In the genomic region with DNA sequence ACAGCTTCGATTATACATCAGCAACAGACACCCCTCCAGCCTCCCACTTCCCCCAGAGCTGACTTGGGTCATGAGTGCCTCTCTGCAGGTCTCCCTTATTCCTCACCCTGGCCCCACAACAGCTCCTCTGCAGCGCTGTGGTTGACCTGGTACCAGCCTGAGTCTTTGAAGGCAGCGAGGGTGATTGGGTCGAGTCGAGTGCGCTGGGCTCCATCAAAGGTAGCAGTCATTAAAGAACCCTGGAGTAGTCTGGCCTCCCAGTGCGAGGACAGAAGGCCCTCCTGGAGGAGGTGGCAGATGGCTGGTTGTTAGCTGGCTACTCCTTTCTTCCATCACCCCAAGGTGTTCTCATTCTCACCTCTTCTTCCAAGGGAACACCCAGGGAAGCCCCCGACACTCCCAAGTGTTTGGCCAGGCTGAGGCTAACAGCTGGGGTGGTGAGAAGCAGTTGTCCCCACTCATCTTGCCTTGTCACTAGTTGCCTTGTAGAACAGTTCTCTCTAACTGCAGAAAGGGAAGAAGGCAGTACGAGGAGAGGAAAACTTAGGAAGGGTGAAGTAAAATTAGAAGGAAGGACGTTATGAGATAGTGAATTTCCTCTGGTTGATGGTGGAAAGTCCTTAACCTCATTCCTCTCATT, we compare ENCODE assay signal across 31 cellular contexts. TPM values are rescaled to one million over a fixed set of nuclear protein-coding genes. Genes with fewer than 3 reads are reported as not detected.
DNase-seq lines count a peak whose midpoint lies in the region; ATAC-seq, FAIRE-seq and TF ChIP-seq lines count a peak whose summit lies in the region.
"Had no signal": no experiment of that assay in that cellular context is flagged by ENCODE, and none has a peak within 500 bp of the region (broad histone marks: within the 10 kb centered on the region; RNA-seq: fewer than 3 reads in every experiment).

No MANE protein-coding gene starts in this region.

- H3K18ac ChIP-seq in mesendoderm (ENCODE audit: low read length) = no peak overlapping the region

- 49% methylated on average over 9 of the region's 10 CpGs for WGBS in K562 (ENCODE audit: insufficient coverage, low coverage, missing lambda C conversion rate)
- no CpG with 5 or more reads among the region's 10 CpGs for WGBS in mesendoderm (ENCODE audit: extremely low coverage, insufficient coverage, low lambda C conversion rate)

- TF ChIP-seq RAD21 in K562 (CRISPR knock-in tag; conservative IDR thresholded peaks at IDR 0.05 in 1 of 2, IDR thresholded peaks at IDR 0.05 in 1 of 2) = no peak

- no peak for TF ChIP-seq EP300 in K562 (IDR thresholded peaks at IDR 0.05; ENCODE audit: low read length)

- no peak overlapping the region for H2BK5ac ChIP-seq in mesendoderm (ENCODE audit: low read length)

- peak; percentile 9; the same call in 1 of the 3 replicates for ATAC-seq in K562
- ATAC-seq: A549, Right ventricle myocardium inferior, SK-N-SH treated with all-trans-retinoic acid at 6 μM for 48 hours had no signal

- H4K8ac ChIP-seq in mesendoderm (ENCODE audit: low read depth, low read length) = no peak overlapping the region

- no peak for DNase-seq in K562 (ENCODE audit: extremely low read depth in 1 of 4, low spot score in 3 of 4)
- DNase-seq in ecto neural progenitor cell (ENCODE audit: low spot score) = peak; percentile 30
- no peak for DNase-seq in COLO829 (ENCODE audit: low spot score)
- no peak for DNase-seq in mesendoderm
- DNase-seq in activated T-cell treated with anti-CD3 and anti-CD28 coated beads, Interleukin-2, amount 50 U/mL, for 1 hour = no peak
- DNase-seq: AML-193; Caco-2; CD4-positive, alpha-beta memory T cell; DMS79 treated with DMSO at 0.1 percent for 48 hours; GF-D8; KBM-7; MV-4-11; NCI-H1105; NCI-H146; NCI-H446 treated with DMSO at 0.1 percent for 48 hours; NCI-H526; PC-9 had no signal

- no peak overlapping the region for H3K4ac ChIP-seq in mesendoderm (ENCODE audit: low read depth, low read length)

- POLR2A ChIA-PET in K562 (lab: Yijun Ruan, JAX) = interaction anchor here (0.6 to 1.2 kb wide), 5 partner anchors 11 to 761 kb away, joined by 3 read pairs; partner anchors contain the start of gene CEBPE

- peak overlapping the region in 1 of 2 experiments; percentile 10; a peak in 1 of 4 replicates for H3K9ac ChIP-seq in K562 (ENCODE audit: insufficient read depth in 1 of 2, low read depth in 2 of 2, low read length in 2 of 2)
- H3K9ac ChIP-seq in mesendoderm (ENCODE audit: low read length) = no peak overlapping the region
- H3K9ac ChIP-seq: BLaER1 treated with 17β-estradiol and CSF1 and Interleukin-3, amounts not matched to agents 10 nM and 100 nM had no signal

- H3K36me3 ChIP-seq in K562 (ENCODE audit: control insufficient read depth, insufficient read depth, low read length) (peaks cover 23% of the 10 kb centered on the region; the same call in 2 of the 3 replicates), neutrophil (peaks cover 17% of the 10 kb centered on the region), mesendoderm (ENCODE audit: control insufficient read depth, insufficient read depth, low read length) (peaks cover 1% of the 10 kb centered on the region)

- TF ChIP-seq POLR2A in K562 (conservative IDR thresholded peaks at IDR 0.05) = no peak

- no peak overlapping the region for H2AK5ac ChIP-seq in mesendoderm (ENCODE audit: low read length)

- H3K56ac ChIP-seq in mesendoderm (ENCODE audit: low read length) = no peak overlapping the region

- no peaks in the 10 kb centered on the region for H3K9me1 ChIP-seq in K562 (ENCODE audit: control insufficient read depth, insufficient read depth, low read length)

- H3K4me1 ChIP-seq in K562 (replicated peaks in 1 of 2; ENCODE audit: control insufficient read depth in 2 of 2, insufficient read depth in 2 of 2, low read length in 2 of 2) (peaks cover 8 to 15% of the 10 kb centered on the region in 2 experiments; a peak in 3 of 5 replicates), neutrophil (ENCODE audit: control insufficient read depth in 1 of 2, insufficient read depth in 1 of 2, low read depth in 1 of 2, low read length in 1 of 2) (peaks cover 21 to 27% of the 10 kb centered on the region in 2 experiments), mesendoderm (ENCODE audit: control insufficient read depth, low read depth, low read length) (peaks cover 6% of the 10 kb centered on the region)

- in situ Hi-C loops in K562 (cut with MboI) = no loop called here

- no TSS peak for BruUV-seq in K562 (replicated peaks; lab: Mats Ljungman, UMichigan)

- H3K4me2 ChIP-seq in K562 (ENCODE audit: insufficient read depth, low read length) = no peak overlapping the region
- no peak overlapping the region for H3K4me2 ChIP-seq in mesendoderm (ENCODE audit: low read length)
- H3K4me2 ChIP-seq: A549, PC-9 had no signal

- CTCF ChIA-PET in K562 (lab: Yijun Ruan, JAX; ENCODE audit: low intra/inter-chr PET ratio) = no interaction called here

- no peak overlapping the region for H2AFZ ChIP-seq in K562 (ENCODE audit: low read depth, low read length)
- H2AFZ ChIP-seq: PC-9 had no signal

- no peak overlapping the region for H3K23ac ChIP-seq in mesendoderm (ENCODE audit: low read length)

- TF ChIP-seq CTCF in K562 (IDR thresholded peaks at IDR 0.05 in 2 of 3, conservative IDR thresholded peaks at IDR 0.05 in 1 of 3; ENCODE audit: insufficient read depth in 2 of 3, low read depth in 1 of 3, low read length in 3 of 3) = no peak
- no peak for TF ChIP-seq CTCF in neutrophil (IDR thresholded peaks at IDR 0.05)

- H3K79me1 ChIP-seq in mesendoderm (ENCODE audit: low read length) = peaks cover 9% of the 10 kb centered on the region

- H3K9me3 ChIP-seq in K562 (replicated peaks; ENCODE audit: control insufficient read depth, insufficient read depth, low read depth, low read length) (no peaks in the 10 kb centered on the region), neutrophil (no peaks in the 10 kb centered on the region)
- H3K9me3 ChIP-seq: A549, Caco-2, SJCRH30 had no signal

- H2BK15ac ChIP-seq in mesendoderm (replicated peaks; ENCODE audit: low read depth) = no peak overlapping the region

- no peak overlapping the region for H3K4me3 ChIP-seq in K562
- H3K4me3 ChIP-seq in neutrophil (ENCODE audit: low read depth in 1 of 2, low read length in 1 of 2) = no peak overlapping the region
- no peak overlapping the region for H3K4me3 ChIP-seq in mesendoderm (ENCODE audit: low read length)
- H3K4me3 ChIP-seq: A549; BLaER1 treated with 17β-estradiol and CSF1 and Interleukin-3, amounts not matched to agents 10 nM and 100 nM; PC-9; SJCRH30 had no signal

- no peak overlapping the region for H4K5ac ChIP-seq in mesendoderm (ENCODE audit: low read length)

- 0 out of 2 replicates have a peak, but pooled peaks cover 4% of the 10 kb centered on the region for H4K20me1 ChIP-seq in K562 (replicated peaks; ENCODE audit: control insufficient read depth, insufficient read depth, low read length)

- H2BK120ac ChIP-seq in mesendoderm (ENCODE audit: low read depth, low read length) = no peak overlapping the region

- H3K27ac ChIP-seq in K562 (ENCODE audit: extremely low read depth, low read depth, low read length) (no peak overlapping the region), neutrophil (peak overlapping the region; percentile 55), temporal lobe (ENCODE audit: low read depth, low read length) (peak overlapping the region; percentile 50), mesendoderm (ENCODE audit: low read depth, low read length) (no peak overlapping the region)
- H3K27ac ChIP-seq: A549; BLaER1 treated with 17β-estradiol and CSF1 and Interleukin-3, amounts not matched to agents 10 nM and 100 nM; PC-9; SJCRH30 had no signal

- intact Hi-C loops in K562 (cut with micrococcal nuclease) = no loop called here

- H3K27me3 ChIP-seq in K562 (ENCODE audit: control insufficient read depth in 2 of 2, insufficient read depth in 2 of 2, low read length in 2 of 2) = no peaks in the 10 kb centered on the region
- H3K27me3 ChIP-seq in neutrophil = no peaks in the 10 kb centered on the region
- H3K27me3 ChIP-seq in mesendoderm (ENCODE audit: insufficient read depth, low read length, poor library complexity) = no peaks in the 10 kb centered on the region
- H3K27me3 ChIP-seq: BLaER1 treated with 17β-estradiol and CSF1 and Interleukin-3, amounts not matched to agents 10 nM and 100 nM had no signal

- peaks cover 21% of the 10 kb centered on the region for H3K79me2 ChIP-seq in K562 (ENCODE audit: control insufficient read depth, insufficient read depth, low read length)
- H3K79me2 ChIP-seq in mesendoderm (ENCODE audit: control insufficient read depth, insufficient read depth, low read length) = peaks cover 9% of the 10 kb centered on the region

- FAIRE-seq in K562 (lab: Jason Lieb, UNC) = no peak
- FAIRE-seq: A549, GM12891, GM19239, H1 had no signal

RNA-seq across cellular contexts. Expression of gene CIROP, which starts 2.7 kb away (rescaled TPM):
- total RNA-seq in K562 (2011; cell fraction: chromatin; rRNA removed; ENCODE audit: low replicate concordance) = not detected in 2 replicates
- total RNA-seq in K562 (2011; cell fraction: nucleolus; rRNA removed) = not detected in 2 replicates
- total RNA-seq in K562 (2011; cell fraction: nucleoplasm; rRNA removed) = not detected in 2 replicates
- total RNA-seq in K562 (2014; rRNA removed) (not detected in 2 replicates), K562 (2014; rRNA removed; fragmentation: Illumina TruSeq; extraction: Trizol) (not detected in 2 replicates), K562 (2015; rRNA removed; fragmentation: Illumina TruSeq; extraction: Trizol) (not detected in 2 replicates), K562 (2021) (not detected in 2 replicates), temporal lobe (not detected)
- polyA plus RNA-seq in K562 (2011; rRNA removed) (not detected in 2 replicates), K562 (2014; fragmentation: Illumina TruSeq; extraction: Trizol) (not detected in 2 replicates), K562 (2014; fragmentation: Nextera tagmentation; extraction: Ambion mirVana) (not detected), K562 (2014; rRNA removed) (not detected in 2 replicates)
- polyA plus RNA-seq in K562 (2011; cell fraction: cytosol; rRNA removed) = not detected in 2 replicates
- not detected in 2 replicates for polyA plus RNA-seq in K562 (2011; cell fraction: nucleus; rRNA removed)
- not detected in 2 replicates for polyA plus RNA-seq in K562 (2012)
- polyA minus RNA-seq in K562 (2011; rRNA and poly(A)+ RNA removed) = not detected in 2 replicates
- not detected in 2 replicates for polyA minus RNA-seq in K562 (2011; cell fraction: cytosol; rRNA and poly(A)+ RNA removed)
- polyA minus RNA-seq in K562 (2011; cell fraction: nucleus; rRNA and poly(A)+ RNA removed) = not detected in 2 replicates
- polyA plus RNA-seq in mesendoderm (2013, experiment 1 of 2) = 0.04 TPM
- polyA plus RNA-seq in mesendoderm (2013, experiment 2 of 2) = 0.06 TPM
- total RNA-seq: Caco-2; CD4-positive, alpha-beta memory T cell; H1; HT1080; LHCN-M2; MCF 10A; PC-9; Right ventricle myocardium inferior; RPMI7951; SJCRH30 had no signal
- polyA plus RNA-seq: A549; CD4-positive, alpha-beta memory T cell had no signal

RNA-seq across cellular contexts. Expression of gene C14orf119, which starts 6.8 kb away (rescaled TPM):
- 25.2 and 42.1 TPM in 2 replicates for total RNA-seq in K562 (2011; cell fraction: chromatin; rRNA removed; ENCODE audit: low replicate concordance)
- total RNA-seq in K562 (2011; cell fraction: nucleolus; rRNA removed) = 42.1 and 47.4 TPM in 2 replicates
- 29.2 and 32.1 TPM in 2 replicates for total RNA-seq in K562 (2011; cell fraction: nucleoplasm; rRNA removed)
- total RNA-seq in K562 (2014; rRNA removed) (36.7 and 38.1 TPM in 2 replicates), K562 (2014; rRNA removed; fragmentation: Illumina TruSeq; extraction: Trizol) (61.2 and 68.8 TPM in 2 replicates), K562 (2015; rRNA removed; fragmentation: Illumina TruSeq; extraction: Trizol) (44.1 and 44.7 TPM in 2 replicates), K562 (2021) (46.0 and 47.6 TPM in 2 replicates), temporal lobe (12.8 TPM)
- polyA plus RNA-seq in K562 (2011; rRNA removed) (82.0 and 84.8 TPM in 2 replicates), K562 (2014; fragmentation: Illumina TruSeq; extraction: Trizol) (37.9 and 39.3 TPM in 2 replicates), K562 (2014; fragmentation: Nextera tagmentation; extraction: Ambion mirVana) (100 to 1,000 TPM; 249 to 251 TPM), K562 (2014; rRNA removed) (48.5 and 51.8 TPM in 2 replicates)
- 79.2 and 90.6 TPM in 2 replicates for polyA plus RNA-seq in K562 (2011; cell fraction: cytosol; rRNA removed)
- polyA plus RNA-seq in K562 (2011; cell fraction: nucleus; rRNA removed) = 90.4 and 124 TPM in 2 replicates
- polyA plus RNA-seq in K562 (2012) = 41.6 and 66.7 TPM in 2 replicates
- 61.4 and 78.9 TPM in 2 replicates for polyA minus RNA-seq in K562 (2011; rRNA and poly(A)+ RNA removed)
- 13.7 and 28.6 TPM in 2 replicates for polyA minus RNA-seq in K562 (2011; cell fraction: cytosol; rRNA and poly(A)+ RNA removed)
- 7.8 and 20.5 TPM in 2 replicates for polyA minus RNA-seq in K562 (2011; cell fraction: nucleus; rRNA and poly(A)+ RNA removed)
- 37.0 TPM for polyA plus RNA-seq in mesendoderm (2013, experiment 1 of 2)
- polyA plus RNA-seq in mesendoderm (2013, experiment 2 of 2) = 35.2 TPM

RNA-seq across cellular contexts. Expression of gene ACIN1, which starts 7.2 kb away (rescaled TPM):
- total RNA-seq in K562 (2011; cell fraction: chromatin; rRNA removed; ENCODE audit: low replicate concordance) = 555 and 556 TPM in 2 replicates
- total RNA-seq in K562 (2011; cell fraction: nucleolus; rRNA removed) = 273 and 282 TPM in 2 replicates
- 463 and 596 TPM in 2 replicates for total RNA-seq in K562 (2011; cell fraction: nucleoplasm; rRNA removed)
- total RNA-seq in K562 (2014; rRNA removed) = 121 and 145 TPM in 2 replicates
- total RNA-seq in K562 (2014; rRNA removed; fragmentation: Illumina TruSeq; extraction: Trizol) = 110 and 123 TPM in 2 replicates
- total RNA-seq in K562 (2015; rRNA removed; fragmentation: Illumina TruSeq; extraction: Trizol) = 141 and 147 TPM in 2 replicates
- total RNA-seq in K562 (2021) = 151 and 163 TPM in 2 replicates
- 129 and 157 TPM in 2 replicates for polyA plus RNA-seq in K562 (2011; rRNA removed)
- 70.8 and 83.1 TPM in 2 replicates for polyA plus RNA-seq in K562 (2011; cell fraction: cytosol; rRNA removed)
- polyA plus RNA-seq in K562 (2011; cell fraction: nucleus; rRNA removed) = 696 and 714 TPM in 2 replicates
- polyA plus RNA-seq in K562 (2012) = 121 and 135 TPM in 2 replicates
- 180 and 196 TPM in 2 replicates for polyA plus RNA-seq in K562 (2014; fragmentation: Illumina TruSeq; extraction: Trizol)
- polyA plus RNA-seq in K562 (2014; fragmentation: Nextera tagmentation; extraction: Ambion mirVana) = 1 to 10 TPM; 5.0 TPM
- 156 and 184 TPM in 2 replicates for polyA plus RNA-seq in K562 (2014; rRNA removed)
- 147 and 171 TPM in 2 replicates for polyA minus RNA-seq in K562 (2011; rRNA and poly(A)+ RNA removed)
- 77.6 and 81.5 TPM in 2 replicates for polyA minus RNA-seq in K562 (2011; cell fraction: cytosol; rRNA and poly(A)+ RNA removed)
- polyA minus RNA-seq in K562 (2011; cell fraction: nucleus; rRNA and poly(A)+ RNA removed) = 198 and 296 TPM in 2 replicates
- total RNA-seq in temporal lobe = 61.0 TPM
- polyA plus RNA-seq in mesendoderm (2013, experiment 1 of 2) = 212 TPM
- polyA plus RNA-seq in mesendoderm (2013, experiment 2 of 2) = 206 TPM

RNA-seq across cellular contexts. Expression of gene CEBPE, which starts 16.9 kb away (rescaled TPM):
- total RNA-seq in K562 (2011; cell fraction: chromatin; rRNA removed; ENCODE audit: low replicate concordance) = not detected in 2 replicates
- total RNA-seq in K562 (2011; cell fraction: nucleolus; rRNA removed) = not detected in 2 replicates
- total RNA-seq in K562 (2011; cell fraction: nucleoplasm; rRNA removed) = not detected in 2 replicates
- total RNA-seq in K562 (2014; rRNA removed) = 0.09 TPM in 1 of 2 replicates, not detected in the other
- total RNA-seq in K562 (2014; rRNA removed; fragmentation: Illumina TruSeq; extraction: Trizol) = not detected in 2 replicates
- not detected in 2 replicates for total RNA-seq in K562 (2015; rRNA removed; fragmentation: Illumina TruSeq; extraction: Trizol)
- 0.13 and 0.16 TPM in 2 replicates for total RNA-seq in K562 (2021)
- 0.09 TPM in 1 of 2 replicates, not detected in the other for polyA plus RNA-seq in K562 (2011; rRNA removed)
- 0.09 and 0.12 TPM in 2 replicates for polyA plus RNA-seq in K562 (2011; cell fraction: cytosol; rRNA removed)
- polyA plus RNA-seq in K562 (2011; cell fraction: nucleus; rRNA removed) = not detected in 2 replicates
- 0.18 TPM in 1 of 2 replicates, not detected in the other for polyA plus RNA-seq in K562 (2012)
- not detected in 2 replicates for polyA plus RNA-seq in K562 (2014; fragmentation: Illumina TruSeq; extraction: Trizol)
- not detected for polyA plus RNA-seq in K562 (2014; fragmentation: Nextera tagmentation; extraction: Ambion mirVana)
- polyA plus RNA-seq in K562 (2014; rRNA removed) = 0.12 and 0.15 TPM in 2 replicates
- polyA minus RNA-seq in K562 (2011; rRNA and poly(A)+ RNA removed) = not detected in 2 replicates
- not detected in 2 replicates for polyA minus RNA-seq in K562 (2011; cell fraction: cytosol; rRNA and poly(A)+ RNA removed)
- not detected in 2 replicates for polyA minus RNA-seq in K562 (2011; cell fraction: nucleus; rRNA and poly(A)+ RNA removed)
- not detected for total RNA-seq in temporal lobe
- 0.04 TPM for polyA plus RNA-seq in mesendoderm (2013, experiment 1 of 2)
- polyA plus RNA-seq in mesendoderm (2013, experiment 2 of 2) = 0.07 TPM
- total RNA-seq: Caco-2, H1, HT1080, MCF 10A, PC-9, Right ventricle myocardium inferior, RPMI7951, SJCRH30 had no signal

RNA-seq across cellular contexts. Expression of gene CDH24, which starts 44.8 kb away (rescaled TPM):
- 31.5 and 72.4 TPM in 2 replicates for total RNA-seq in K562 (2011; cell fraction: chromatin; rRNA removed; ENCODE audit: low replicate concordance)
- 45.5 and 46.5 TPM in 2 replicates for total RNA-seq in K562 (2011; cell fraction: nucleolus; rRNA removed)
- 33.9 and 37.3 TPM in 2 replicates for total RNA-seq in K562 (2011; cell fraction: nucleoplasm; rRNA removed)
- total RNA-seq in K562 (2014; rRNA removed) (4.9 and 6.6 TPM in 2 replicates), K562 (2014; rRNA removed; fragmentation: Illumina TruSeq; extraction: Trizol) (2.4 and 3.0 TPM in 2 replicates), K562 (2015; rRNA removed; fragmentation: Illumina TruSeq; extraction: Trizol) (3.6 and 4.0 TPM in 2 replicates), K562 (2021) (11.1 and 12.8 TPM in 2 replicates), temporal lobe (12.0 TPM)
- polyA plus RNA-seq in K562 (2011; rRNA removed) (6.5 and 11.1 TPM in 2 replicates), K562 (2014; fragmentation: Illumina TruSeq; extraction: Trizol) (8.1 and 9.2 TPM in 2 replicates), K562 (2014; fragmentation: Nextera tagmentation; extraction: Ambion mirVana) (under 1 TPM; 0.04 to 0.10 TPM), K562 (2014; rRNA removed) (15.5 and 16.2 TPM in 2 replicates)
- polyA plus RNA-seq in K562 (2011; cell fraction: cytosol; rRNA removed) = 10.1 and 17.2 TPM in 2 replicates
- 66.1 and 112 TPM in 2 replicates for polyA plus RNA-seq in K562 (2011; cell fraction: nucleus; rRNA removed)
- polyA plus RNA-seq in K562 (2012) = 7.5 and 9.6 TPM in 2 replicates
- 3.6 and 5.3 TPM in 2 replicates for polyA minus RNA-seq in K562 (2011; rRNA and poly(A)+ RNA removed)
- polyA minus RNA-seq in K562 (2011; cell fraction: cytosol; rRNA and poly(A)+ RNA removed) = 4.9 and 7.6 TPM in 2 replicates
- 8.7 and 10.5 TPM in 2 replicates for polyA minus RNA-seq in K562 (2011; cell fraction: nucleus; rRNA and poly(A)+ RNA removed)
- polyA plus RNA-seq in mesendoderm (2013, experiment 1 of 2) = 11.2 TPM
- 10.8 TPM for polyA plus RNA-seq in mesendoderm (2013, experiment 2 of 2)

Comparison
In these comparisons a context has a peak if more than half of its experiments do, and no peak if none do; other contexts are left out.
1. H3K27ac ChIP-seq: peak in neutrophil (single experiment) and temporal lobe (single experiment); none in K562 (single experiment) and mesendoderm (single experiment).